Comparison of ENCODE assay signal across 23 cellular contexts in the genomic region with DNA sequence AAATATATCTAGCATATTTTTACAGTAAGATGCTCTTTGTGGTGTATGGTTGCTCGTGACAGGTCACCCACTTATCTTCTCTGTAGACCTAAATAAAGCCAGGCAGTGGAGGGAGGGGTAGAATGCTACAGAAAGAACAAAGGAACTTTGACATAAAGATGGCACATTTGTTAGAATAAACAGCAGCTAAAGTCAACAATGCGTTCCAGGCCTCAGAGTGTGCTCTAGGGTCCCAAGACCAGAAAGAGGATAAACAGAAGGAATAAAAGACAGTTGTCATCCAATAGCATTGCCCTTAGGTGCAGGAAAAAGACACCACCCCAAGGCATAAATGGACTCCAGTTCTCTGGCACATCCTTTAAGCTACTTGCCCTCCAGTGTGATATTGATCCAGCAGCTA.
DNase-seq lines count a peak whose midpoint lies in the region; ATAC-seq, FAIRE-seq and TF ChIP-seq lines count a peak whose summit lies in the region.
"Had no signal": no experiment of that assay in that cellular context is flagged by ENCODE, and none has a peak within 500 bp of the region (broad histone marks: within the 10 kb centered on the region; RNA-seq: fewer than 3 reads in every experiment).

No MANE protein-coding gene starts in this region.

- peak; percentile 79 for ATAC-seq in HepG2
- ATAC-seq in right lobe of liver: no peak
- ATAC-seq: HCT116 had no signal

- DNase-seq in HepG2 (ENCODE audit: low spot score): peak; percentile 82
- no peak for DNase-seq in right lobe of liver
- peak; percentile 23 for DNase-seq in NCI-H345 treated with DMSO at 0.1 percent for 48 hours (lab: John Stamatoyannopoulos, UW; ENCODE audit: unreplicated experiment)
- peak; percentile 14 for DNase-seq in islet precursor cell
- no peak for DNase-seq in CD1c-positive myeloid dendritic cell (ENCODE audit: extremely low spot score)
- DNase-seq in prostate gland (ENCODE audit: low spot score): no peak
- DNase-seq: CD4-positive, CD25-positive, alpha-beta regulatory T cell; CD8-positive, alpha-beta memory T cell; COR-L47; DMS 273 treated with DMSO at 0.1 percent for 48 hours; DMS53; DND-41; EL; GOT3; H7; HFFc6; IMR-90 had no signal

- peaks cover 66% of the 10 kb centered on the region for H3K4me1 ChIP-seq in HepG2 (ENCODE audit: insufficient read depth, low read length)
- H3K4me1 ChIP-seq in right lobe of liver: no peaks in the 10 kb centered on the region
- H3K4me1 ChIP-seq in prostate gland (replicated peaks): no peaks in the 10 kb centered on the region
- H3K4me1 ChIP-seq: BLaER1 treated with 17β-estradiol and CSF1 and Interleukin-3, amounts not matched to agents 10 nM and 100 nM had no signal

- POLR2A ChIA-PET in HepG2 (lab: Yijun Ruan, JAX): no interaction called here

- TF ChIP-seq POLR2A in HepG2 (IDR thresholded peaks at IDR 0.05; ENCODE audit: insufficient read depth in 1 of 2, low read depth in 2 of 2, low read length in 2 of 2): no peak
- no peak for TF ChIP-seq POLR2A in right lobe of liver (IDR thresholded peaks at IDR 0.05)
- no peak for TF ChIP-seq POLR2A in prostate gland (IDR thresholded peaks at IDR 0.05)

- H3K36me3 ChIP-seq in HepG2 (replicated peaks in 1 of 2; ENCODE audit: control insufficient read depth in 1 of 2, insufficient read depth in 2 of 2, low read length in 2 of 2): no peaks in the 10 kb centered on the region
- no peaks in the 10 kb centered on the region for H3K36me3 ChIP-seq in right lobe of liver
- H3K36me3 ChIP-seq in prostate gland: no peaks in the 10 kb centered on the region
- H3K36me3 ChIP-seq: BLaER1 treated with 17β-estradiol and CSF1 and Interleukin-3, amounts not matched to agents 10 nM and 100 nM had no signal

- no peaks in the 10 kb centered on the region for H3K79me2 ChIP-seq in HepG2 (ENCODE audit: insufficient read depth, low read length)

- H2AFZ ChIP-seq in HepG2 (ENCODE audit: low read length): no peak overlapping the region

- FAIRE-seq in HepG2 (lab: Jason Lieb, UNC): peak; percentile 89
- FAIRE-seq: G401.6, GM12891, GM19239 had no signal

- TF ChIP-seq EP300 in HepG2 (IDR thresholded peaks at IDR 0.05; ENCODE audit: low read depth in 2 of 2, low read length in 2 of 2): peak in 1 of 2 experiments; percentile 84; a peak in 2 of 4 replicates
- TF ChIP-seq EP300 in HepG2 (CRISPR knock-in tag; IDR thresholded peaks at IDR 0.05; ENCODE audit: borderline replicate concordance): peak; percentile 35; the same call in 1 of the 2 replicates

- H3K9me3 ChIP-seq in HepG2 (ENCODE audit: low read length): no peaks in the 10 kb centered on the region; the same call in 1 of the 2 replicates
- no peaks in the 10 kb centered on the region for H3K9me3 ChIP-seq in right lobe of liver
- no peaks in the 10 kb centered on the region for H3K9me3 ChIP-seq in prostate gland
- H3K9me3 ChIP-seq: BLaER1 treated with 17β-estradiol and CSF1 and Interleukin-3, amounts not matched to agents 10 nM and 100 nM had no signal

- no peaks in the 10 kb centered on the region for H4K20me1 ChIP-seq in HepG2 (ENCODE audit: insufficient read depth, low read length)
- H4K20me1 ChIP-seq: BLaER1 treated with 17β-estradiol and CSF1 and Interleukin-3, amounts not matched to agents 10 nM and 100 nM had no signal

- intact Hi-C loops in HepG2 (cut with micrococcal nuclease; ENCODE audit: unreplicated experiment): no loop called here
- intact Hi-C loops in right lobe of liver (cut with DNase I): no loop called here
- intact Hi-C loops in prostate gland (cut with DNase I): no loop called here

- peak overlapping the region; percentile 17; the same call in 1 of the 2 replicates for H3K9ac ChIP-seq in HepG2 (ENCODE audit: insufficient read depth, low read depth, low read length)
- H3K9ac ChIP-seq: BLaER1 treated with 17β-estradiol and CSF1 and Interleukin-3, amounts not matched to agents 10 nM and 100 nM had no signal

- peak overlapping the region; percentile 45 for H3K4me2 ChIP-seq in HepG2 (ENCODE audit: low read depth, low read length)
- H3K4me2 ChIP-seq: BLaER1 treated with 17β-estradiol and CSF1 and Interleukin-3, amounts not matched to agents 10 nM and 100 nM had no signal

- 2% methylated on average over 2 of the region's 2 CpGs for WGBS in HepG2 (ENCODE audit: low lambda C conversion rate)
- 32% methylated on average over 2 of the region's 2 CpGs for WGBS in right lobe of liver (ENCODE audit: insufficient coverage, low coverage, low lambda C conversion rate, missing lambda C conversion rate)
- WGBS in prostate gland: 74% methylated on average over 2 of the region's 2 CpGs

- no TSS peak for BruUV-seq in HepG2 (replicated peaks; lab: Mats Ljungman, UMichigan)

- H3K4me3 ChIP-seq in HepG2 (replicated peaks in 1 of 3; ENCODE audit: insufficient read depth in 1 of 3, low read depth in 2 of 3, low read length in 3 of 3) (no peak overlapping the region), right lobe of liver (no peak overlapping the region), prostate gland (no peak overlapping the region)
- H3K4me3 ChIP-seq: BLaER1 treated with 17β-estradiol and CSF1 and Interleukin-3, amounts not matched to agents 10 nM and 100 nM had no signal

- in situ Hi-C loops in HepG2 (cut with HindIII; ENCODE audit: extremely low pct_ligation_motif_present, low pct_unique_long_range_greater_than_20kb): no loop called here

- TF ChIP-seq CTCF in HepG2 (CRISPR knock-in tag; IDR thresholded peaks at IDR 0.05) (no peak), right lobe of liver (IDR thresholded peaks at IDR 0.05) (no peak), prostate gland (IDR thresholded peaks at IDR 0.05) (no peak)

- TF ChIP-seq RAD21 in HepG2 (CRISPR knock-in tag; IDR thresholded peaks at IDR 0.05): no peak

- H3K27me3 ChIP-seq in HepG2 (ENCODE audit: control insufficient read depth in 1 of 2, insufficient read depth in 2 of 2, low read length in 2 of 2): peaks cover 0 to 5% of the 10 kb centered on the region in 2 experiments; a peak in 1 of 5 replicates
- H3K27me3 ChIP-seq in right lobe of liver: no peaks in the 10 kb centered on the region
- H3K27me3 ChIP-seq in prostate gland (replicated peaks; ENCODE audit: insufficient read depth): no peaks in the 10 kb centered on the region
- H3K27me3 ChIP-seq: BLaER1 treated with 17β-estradiol and CSF1 and Interleukin-3, amounts not matched to agents 10 nM and 100 nM had no signal

- H3K27ac ChIP-seq in HepG2 (ENCODE audit: extremely low read length, insufficient read depth, low read length) (peak overlapping the region; percentile 57), right lobe of liver (no peak overlapping the region), prostate gland (no peak overlapping the region)
- H3K27ac ChIP-seq: BLaER1 treated with 17β-estradiol and CSF1 and Interleukin-3, amounts not matched to agents 10 nM and 100 nM; HL-60 had no signal

- CTCF ChIA-PET in HepG2 (lab: Yijun Ruan, JAX; ENCODE audit: low intra/inter-chr PET ratio, low total read pairs): no interaction called here

TF ChIP-seq in HepG2, 621 proteins besides CTCF, POLR2A, EP300 and RAD21 (continues in another document):
- TF ChIP-seq FOXA3 (CRISPR knock-in tag; IDR thresholded peaks at IDR 0.05): peak; percentile 94
- TF ChIP-seq, protein P1, sequence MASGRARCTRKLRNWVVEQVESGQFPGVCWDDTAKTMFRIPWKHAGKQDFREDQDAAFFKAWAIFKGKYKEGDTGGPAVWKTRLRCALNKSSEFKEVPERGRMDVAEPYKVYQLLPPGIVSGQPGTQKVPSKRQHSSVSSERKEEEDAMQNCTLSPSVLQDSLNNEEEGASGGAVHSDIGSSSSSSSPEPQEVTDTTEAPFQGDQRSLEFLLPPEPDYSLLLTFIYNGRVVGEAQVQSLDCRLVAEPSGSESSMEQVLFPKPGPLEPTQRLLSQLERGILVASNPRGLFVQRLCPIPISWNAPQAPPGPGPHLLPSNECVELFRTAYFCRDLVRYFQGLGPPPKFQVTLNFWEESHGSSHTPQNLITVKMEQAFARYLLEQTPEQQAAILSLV (CRISPR knock-in tag; IDR thresholded peaks at IDR 0.05; ENCODE audit: borderline replicate concordance): no peak
- peak; percentile 47 for TF ChIP-seq GATAD1 (CRISPR knock-in tag; IDR thresholded peaks at IDR 0.05)
- TF ChIP-seq PHF5A (CRISPR knock-in tag; IDR thresholded peaks at IDR 0.05; ENCODE audit: low read depth, unreplicated experiment): no peak
- TF ChIP-seq SIX1 (CRISPR knock-in tag; IDR thresholded peaks at IDR 0.05; ENCODE audit: borderline replicate concordance): no peak
- TF ChIP-seq NCOA2 (CRISPR knock-in tag; IDR thresholded peaks at IDR 0.05): peak; percentile 81
- TF ChIP-seq SOX13 (IDR thresholded peaks at IDR 0.05): peak; percentile 95
- peak in 1 of 2 experiments; percentile 98; a peak in 2 of 4 replicates for TF ChIP-seq SOX13 (CRISPR knock-in tag; conservative IDR thresholded peaks at IDR 0.05 in 1 of 2, IDR thresholded peaks at IDR 0.05 in 1 of 2)
- TF ChIP-seq, protein P2, sequence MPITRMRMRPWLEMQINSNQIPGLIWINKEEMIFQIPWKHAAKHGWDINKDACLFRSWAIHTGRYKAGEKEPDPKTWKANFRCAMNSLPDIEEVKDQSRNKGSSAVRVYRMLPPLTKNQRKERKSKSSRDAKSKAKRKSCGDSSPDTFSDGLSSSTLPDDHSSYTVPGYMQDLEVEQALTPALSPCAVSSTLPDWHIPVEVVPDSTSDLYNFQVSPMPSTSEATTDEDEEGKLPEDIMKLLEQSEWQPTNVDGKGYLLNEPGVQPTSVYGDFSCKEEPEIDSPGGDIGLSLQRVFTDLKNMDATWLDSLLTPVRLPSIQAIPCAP (CRISPR knock-in tag; IDR thresholded peaks at IDR 0.05; ENCODE audit: low read depth): no peak
- TF ChIP-seq ZNF83 (CRISPR knock-in tag; IDR thresholded peaks at IDR 0.05; ENCODE audit: borderline replicate concordance): no peak
- 0 out of 2 replicates have a peak, but pooled peaks have one; percentile 30 for TF ChIP-seq ZNF331 (CRISPR knock-in tag; IDR thresholded peaks at IDR 0.05)
- TF ChIP-seq MIER3 (CRISPR knock-in tag; IDR thresholded peaks at IDR 0.05; ENCODE audit: borderline replicate concordance): peak; percentile 76; the same call in 1 of the 2 replicates
- peak; percentile 59; the same call in 1 of the 2 replicates for TF ChIP-seq ISL2 (CRISPR knock-in tag; IDR thresholded peaks at IDR 0.05)
- TF ChIP-seq, protein P3, sequence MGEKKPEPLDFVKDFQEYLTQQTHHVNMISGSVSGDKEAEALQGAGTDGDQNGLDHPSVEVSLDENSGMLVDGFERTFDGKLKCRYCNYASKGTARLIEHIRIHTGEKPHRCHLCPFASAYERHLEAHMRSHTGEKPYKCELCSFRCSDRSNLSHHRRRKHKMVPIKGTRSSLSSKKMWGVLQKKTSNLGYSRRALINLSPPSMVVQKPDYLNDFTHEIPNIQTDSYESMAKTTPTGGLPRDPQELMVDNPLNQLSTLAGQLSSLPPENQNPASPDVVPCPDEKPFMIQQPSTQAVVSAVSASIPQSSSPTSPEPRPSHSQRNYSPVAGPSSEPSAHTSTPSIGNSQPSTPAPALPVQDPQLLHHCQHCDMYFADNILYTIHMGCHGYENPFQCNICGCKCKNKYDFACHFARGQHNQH (CRISPR knock-in tag; IDR thresholded peaks at IDR 0.05): 0 out of 2 replicates have a peak, but pooled peaks have one; percentile 20
- no peak for TF ChIP-seq SOX6 (IDR thresholded peaks at IDR 0.05)
- peak; percentile 98 for TF ChIP-seq SOX6 (CRISPR knock-in tag; IDR thresholded peaks at IDR 0.05)

Comparison
In these comparisons a context has a peak if more than half of its experiments do, and no peak if none do; other contexts are left out.
1. DNase-seq: peak in HepG2 (single experiment), NCI-H345 treated with DMSO at 0.1 percent for 48 hours (single experiment) and islet precursor cell (single experiment); none in right lobe of liver (0 of 3), CD1c-positive myeloid dendritic cell (single experiment) and prostate gland (single experiment).